ENCODE assay signal across 10 cellular contexts in the genomic region with DNA sequence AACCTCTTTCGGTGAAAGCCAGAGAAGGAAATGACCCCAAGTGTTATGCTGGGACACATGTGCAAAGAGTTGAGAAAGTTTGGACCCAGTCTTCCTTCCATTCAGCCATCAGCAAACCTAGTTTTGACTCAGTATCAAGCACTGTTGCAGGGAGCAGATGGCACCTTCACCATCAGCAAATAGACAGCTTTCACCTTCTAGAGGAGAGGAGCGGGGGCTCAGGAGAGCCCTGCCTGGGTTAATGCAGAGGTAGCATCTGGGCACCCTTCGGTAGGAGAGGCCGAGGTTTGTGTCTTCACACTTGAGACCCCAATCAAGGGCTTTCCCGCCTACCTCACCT. TPM values are rescaled to one million over a fixed set of nuclear protein-coding genes. Genes with fewer than 3 reads are reported as not detected.
DNase-seq lines count a peak whose midpoint lies in the region; ATAC-seq lines count a peak whose summit lies in the region.
"Had no signal": no experiment of that assay in that cellular context is flagged by ENCODE, and none has a peak within 500 bp of the region (broad histone marks: within the 10 kb centered on the region; RNA-seq: fewer than 3 reads in every experiment).

No MANE protein-coding gene starts in this region.

- H3K23ac ChIP-seq in trophoblast cell (ENCODE audit: low read length), result no peak overlapping the region

- H3K36me3 ChIP-seq in esophagus (ENCODE audit: control insufficient read depth in 2 of 2, insufficient read depth in 2 of 2, low read length in 1 of 2), result peaks cover 0 to 5% of the 10 kb centered on the region in 2 donors
- H3K36me3 ChIP-seq in trophoblast cell (ENCODE audit: control insufficient read depth in 1 of 2, insufficient read depth in 2 of 2, low read length in 2 of 2), result peaks cover 5 to 6% of the 10 kb centered on the region in 2 experiments

- H4K8ac ChIP-seq in trophoblast cell (ENCODE audit: low read depth, low read length), result no peak overlapping the region

- no peak overlapping the region for H3K14ac ChIP-seq in trophoblast cell (ENCODE audit: low read length)

- H3K4me3 ChIP-seq in esophagus (ENCODE audit: low read depth in 1 of 2, low read length in 2 of 2), result peak overlapping the region in 1 of 2 donors; percentile 45
- no peak overlapping the region for H3K4me3 ChIP-seq in trophoblast cell (ENCODE audit: low read depth, low read length)

- no peak overlapping the region for H2AK5ac ChIP-seq in trophoblast cell (ENCODE audit: low read length)

- H3K4me2 ChIP-seq in trophoblast cell (ENCODE audit: low read length), result peak overlapping the region; percentile 73

- no peak overlapping the region for H3K9ac ChIP-seq in trophoblast cell (ENCODE audit: low read length)

- peaks cover 10% of the 10 kb centered on the region for H3K79me1 ChIP-seq in trophoblast cell (ENCODE audit: low read length)

- H2AFZ ChIP-seq in trophoblast cell (ENCODE audit: insufficient read depth, low read length, poor library complexity), result no peak overlapping the region

- H2BK120ac ChIP-seq in trophoblast cell (ENCODE audit: insufficient read depth, low read length, poor library complexity), result no peak overlapping the region

- ATAC-seq in GM18498 (IDR thresholded peaks at IDR 0.05; ENCODE audit: unreplicated experiment), result no peak
- ATAC-seq in GM21515 (IDR thresholded peaks at IDR 0.05; ENCODE audit: unreplicated experiment), result no peak

- 71 to 92% methylated on average over 5 of the region's 5 CpGs for WGBS in esophagus, 2 donors
- no CpG with 5 or more reads among the region's 5 CpGs for WGBS in trophoblast cell (ENCODE audit: extremely low coverage, insufficient coverage, insufficient read length)

- peak overlapping the region; percentile 6 for H3K4ac ChIP-seq in trophoblast cell (ENCODE audit: low read depth, low read length)

- H3K18ac ChIP-seq in trophoblast cell (ENCODE audit: low read length), result no peak overlapping the region

- H3K79me2 ChIP-seq in trophoblast cell (ENCODE audit: control insufficient read depth, insufficient read depth, low read length, poor library complexity), result peaks cover 2% of the 10 kb centered on the region

- peak overlapping the region; percentile 77 to 82 for H3K27ac ChIP-seq in esophagus (ENCODE audit: low read depth in 2 of 2, low read length in 1 of 2)
- H3K27ac ChIP-seq in trophoblast cell (ENCODE audit: low read depth, low read length), result no peak overlapping the region

- no peak overlapping the region for H2BK5ac ChIP-seq in trophoblast cell (ENCODE audit: low read depth, low read length, poor library complexity)

- no peak overlapping the region for H2BK12ac ChIP-seq in trophoblast cell (ENCODE audit: low read length)

- H3K9me3 ChIP-seq in esophagus (ENCODE audit: control insufficient read depth in 2 of 2, insufficient read depth in 1 of 2, low read depth in 1 of 2, low read length in 1 of 2) (no peaks in the 10 kb centered on the region), trophoblast cell (ENCODE audit: insufficient read depth, low read depth, low read length) (peaks cover 5% of the 10 kb centered on the region)

- H4K12ac ChIP-seq in trophoblast cell (ENCODE audit: low read depth, low read length), result no peak overlapping the region

- no peaks in the 10 kb centered on the region for H3K27me3 ChIP-seq in esophagus (ENCODE audit: control insufficient read depth in 1 of 2, insufficient read depth in 2 of 2, low read length in 2 of 2)
- no peaks in the 10 kb centered on the region for H3K27me3 ChIP-seq in trophoblast cell (ENCODE audit: insufficient read depth, low read length)

- DNase-seq in DMS53 treated with DMSO at 0.1 percent for 48 hours (lab: John Stamatoyannopoulos, UW; ENCODE audit: unreplicated experiment), result peak; percentile 10
- DNase-seq in NCI-H82 treated with DMSO at 0.1 percent for 48 hours (lab: John Stamatoyannopoulos, UW; ENCODE audit: unreplicated experiment), result peak; percentile 7
- DNase-seq in trophoblast cell, result no peak
- no peak for DNase-seq in retina
- no peak for DNase-seq in SIG-M5 treated with dmso at 0.1 percent for 504 hours (lab: John Stamatoyannopoulos, UW; ENCODE audit: unreplicated experiment)
- DNase-seq: activated gamma-delta T cell; stimulated activated CD4-positive, alpha-beta T cell treated with anti-CD3 and anti-CD28 coated beads, Interleukin-4, amount 100 ng/mL, for 24 hours had no signal

- no peak overlapping the region for H4K91ac ChIP-seq in trophoblast cell (ENCODE audit: low read depth, low read length)

- H3K4me1 ChIP-seq in esophagus (ENCODE audit: control insufficient read depth in 2 of 2, insufficient read depth in 2 of 2, low read length in 1 of 2), result peaks cover 5 to 24% of the 10 kb centered on the region in 2 donors
- peaks cover 33 to 36% of the 10 kb centered on the region in 2 experiments for H3K4me1 ChIP-seq in trophoblast cell (ENCODE audit: control insufficient read depth in 1 of 2, insufficient read depth in 2 of 2, low read length in 2 of 2)

RNA-seq across cellular contexts. Expression of a gene that starts 16.2 kb away (rescaled TPM):
- polyA plus RNA-seq in esophagus, result not detected
- not detected in 2 replicates for polyA plus RNA-seq in trophoblast cell (2013)

RNA-seq across cellular contexts. Expression of a gene that starts 18.8 kb away (rescaled TPM):
- polyA plus RNA-seq in esophagus, result 1 to 10 TPM; 2.1 to 4.9 TPM
- polyA plus RNA-seq in trophoblast cell (2013), result 3.2 and 3.3 TPM in 2 replicates

RNA-seq across cellular contexts. Expression of a gene that starts 22.0 kb away (rescaled TPM):
- 1 to 10 TPM; 4.8 to 6.7 TPM for polyA plus RNA-seq in esophagus
- polyA plus RNA-seq in trophoblast cell (2013), result 1.3 and 1.8 TPM in 2 replicates

RNA-seq across cellular contexts. Expression of a gene that starts 28.4 kb away (rescaled TPM):
- 10 to 100 TPM in 1 of 2 donors, 1 to 10 TPM in 1; 7.4 to 16.2 TPM for polyA plus RNA-seq in esophagus
- 40.9 and 41.2 TPM in 2 replicates for polyA plus RNA-seq in trophoblast cell (2013)

RNA-seq across cellular contexts. Expression of a gene that starts 45.8 kb away (rescaled TPM):
- polyA plus RNA-seq in esophagus, result 10 to 100 TPM; 10.3 to 34.4 TPM
- polyA plus RNA-seq in trophoblast cell (2013), result 42.9 and 51.1 TPM in 2 replicates

Comparison
In these comparisons a context has a peak if more than half of its experiments do, and no peak if none do; other contexts are left out.
1. DNase-seq: peak in DMS53 treated with DMSO at 0.1 percent for 48 hours (single experiment) and NCI-H82 treated with DMSO at 0.1 percent for 48 hours (single experiment); none in trophoblast cell (0 of 2), retina (single experiment) and SIG-M5 treated with dmso at 0.1 percent for 504 hours (single experiment).